Comparison of ENCODE assay signal across 1 cellular context in the genomic region with DNA sequence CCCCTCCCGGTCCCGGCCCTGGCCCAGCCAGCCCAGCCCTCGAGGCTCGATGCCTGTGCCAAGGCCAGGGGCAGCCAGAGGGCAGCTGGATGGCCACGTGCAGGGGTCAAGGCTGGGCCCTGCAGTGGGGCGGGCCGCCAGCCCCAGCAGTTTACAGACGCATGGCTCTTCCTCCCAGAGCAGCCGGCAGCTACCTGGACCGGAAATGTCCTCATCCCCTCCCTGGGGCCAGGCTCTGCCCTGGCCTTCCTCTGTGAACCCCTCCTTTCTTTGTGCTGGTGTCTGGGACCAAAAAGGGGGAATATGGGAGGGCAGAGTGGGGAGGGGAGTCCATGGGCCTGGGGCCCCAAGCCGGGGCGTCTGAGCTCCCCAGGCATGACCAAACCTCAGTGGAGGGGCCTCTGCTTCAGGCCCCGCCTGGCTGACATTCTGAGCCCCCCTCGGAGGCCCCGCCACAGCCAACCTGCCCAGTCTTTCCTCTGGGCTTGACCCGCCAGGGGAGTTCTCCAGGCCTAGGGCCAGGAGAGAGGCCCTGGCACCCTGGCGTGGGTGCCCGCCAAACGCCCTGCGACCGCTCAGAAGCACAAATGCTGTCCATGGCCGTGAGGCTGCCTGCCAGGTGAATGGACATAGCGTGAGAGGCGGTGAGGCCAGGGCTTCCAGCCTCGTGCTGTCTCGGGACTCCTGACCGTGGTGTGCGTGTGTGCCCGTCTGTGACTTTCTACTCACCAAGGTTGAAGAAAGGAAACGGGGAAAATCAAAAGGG.
TF ChIP-seq lines count a peak whose summit lies in the region.

No MANE protein-coding gene starts in this region.

TF ChIP-seq in liver, 16 proteins besides CTCF, POLR2A, EP300 and RAD21 (continued from another document):
- TF ChIP-seq, protein P1, sequence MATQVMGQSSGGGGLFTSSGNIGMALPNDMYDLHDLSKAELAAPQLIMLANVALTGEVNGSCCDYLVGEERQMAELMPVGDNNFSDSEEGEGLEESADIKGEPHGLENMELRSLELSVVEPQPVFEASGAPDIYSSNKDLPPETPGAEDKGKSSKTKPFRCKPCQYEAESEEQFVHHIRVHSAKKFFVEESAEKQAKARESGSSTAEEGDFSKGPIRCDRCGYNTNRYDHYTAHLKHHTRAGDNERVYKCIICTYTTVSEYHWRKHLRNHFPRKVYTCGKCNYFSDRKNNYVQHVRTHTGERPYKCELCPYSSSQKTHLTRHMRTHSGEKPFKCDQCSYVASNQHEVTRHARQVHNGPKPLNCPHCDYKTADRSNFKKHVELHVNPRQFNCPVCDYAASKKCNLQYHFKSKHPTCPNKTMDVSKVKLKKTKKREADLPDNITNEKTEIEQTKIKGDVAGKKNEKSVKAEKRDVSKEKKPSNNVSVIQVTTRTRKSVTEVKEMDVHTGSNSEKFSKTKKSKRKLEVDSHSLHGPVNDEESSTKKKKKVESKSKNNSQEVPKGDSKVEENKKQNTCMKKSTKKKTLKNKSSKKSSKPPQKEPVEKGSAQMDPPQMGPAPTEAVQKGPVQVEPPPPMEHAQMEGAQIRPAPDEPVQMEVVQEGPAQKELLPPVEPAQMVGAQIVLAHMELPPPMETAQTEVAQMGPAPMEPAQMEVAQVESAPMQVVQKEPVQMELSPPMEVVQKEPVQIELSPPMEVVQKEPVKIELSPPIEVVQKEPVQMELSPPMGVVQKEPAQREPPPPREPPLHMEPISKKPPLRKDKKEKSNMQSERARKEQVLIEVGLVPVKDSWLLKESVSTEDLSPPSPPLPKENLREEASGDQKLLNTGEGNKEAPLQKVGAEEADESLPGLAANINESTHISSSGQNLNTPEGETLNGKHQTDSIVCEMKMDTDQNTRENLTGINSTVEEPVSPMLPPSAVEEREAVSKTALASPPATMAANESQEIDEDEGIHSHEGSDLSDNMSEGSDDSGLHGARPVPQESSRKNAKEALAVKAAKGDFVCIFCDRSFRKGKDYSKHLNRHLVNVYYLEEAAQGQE (IDR thresholded peaks at IDR 0.05), result peak; percentile 77
- TF ChIP-seq JUND (IDR thresholded peaks at IDR 0.05) (peak; percentile 30 to 86), TAF1 (conservative IDR thresholded peaks at IDR 0.05) (no peak), HNF4G (IDR thresholded peaks at IDR 0.05) (peak; percentile 48), SP1 (IDR thresholded peaks at IDR 0.05) (peak; percentile 89), YY1 (IDR thresholded peaks at IDR 0.05) (peak; percentile 55), NR2F2 (IDR thresholded peaks at IDR 0.05) (peak; percentile 91), FOXA2 (IDR thresholded peaks at IDR 0.05) (peak; percentile 49), HNF4A (conservative IDR thresholded peaks at IDR 0.05) (peak; percentile 77 to 79), RXRA (IDR thresholded peaks at IDR 0.05) (peak; percentile 87 to 92), EGR1 (IDR thresholded peaks at IDR 0.05; ENCODE audit: low read depth in 2 of 2) (peak in 1 of 2 donors; percentile 61), FOXA1 (IDR thresholded peaks at IDR 0.05) (peak; percentile 42)
- TF ChIP-seq, protein P2, sequence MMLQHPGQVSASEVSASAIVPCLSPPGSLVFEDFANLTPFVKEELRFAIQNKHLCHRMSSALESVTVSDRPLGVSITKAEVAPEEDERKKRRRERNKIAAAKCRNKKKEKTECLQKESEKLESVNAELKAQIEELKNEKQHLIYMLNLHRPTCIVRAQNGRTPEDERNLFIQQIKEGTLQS (IDR thresholded peaks at IDR 0.05), result no peak
- TF ChIP-seq, protein P3, sequence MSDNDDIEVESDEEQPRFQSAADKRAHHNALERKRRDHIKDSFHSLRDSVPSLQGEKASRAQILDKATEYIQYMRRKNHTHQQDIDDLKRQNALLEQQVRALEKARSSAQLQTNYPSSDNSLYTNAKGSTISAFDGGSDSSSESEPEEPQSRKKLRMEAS (IDR thresholded peaks at IDR 0.05), result peak; percentile 29
- TF ChIP-seq, protein P4, sequence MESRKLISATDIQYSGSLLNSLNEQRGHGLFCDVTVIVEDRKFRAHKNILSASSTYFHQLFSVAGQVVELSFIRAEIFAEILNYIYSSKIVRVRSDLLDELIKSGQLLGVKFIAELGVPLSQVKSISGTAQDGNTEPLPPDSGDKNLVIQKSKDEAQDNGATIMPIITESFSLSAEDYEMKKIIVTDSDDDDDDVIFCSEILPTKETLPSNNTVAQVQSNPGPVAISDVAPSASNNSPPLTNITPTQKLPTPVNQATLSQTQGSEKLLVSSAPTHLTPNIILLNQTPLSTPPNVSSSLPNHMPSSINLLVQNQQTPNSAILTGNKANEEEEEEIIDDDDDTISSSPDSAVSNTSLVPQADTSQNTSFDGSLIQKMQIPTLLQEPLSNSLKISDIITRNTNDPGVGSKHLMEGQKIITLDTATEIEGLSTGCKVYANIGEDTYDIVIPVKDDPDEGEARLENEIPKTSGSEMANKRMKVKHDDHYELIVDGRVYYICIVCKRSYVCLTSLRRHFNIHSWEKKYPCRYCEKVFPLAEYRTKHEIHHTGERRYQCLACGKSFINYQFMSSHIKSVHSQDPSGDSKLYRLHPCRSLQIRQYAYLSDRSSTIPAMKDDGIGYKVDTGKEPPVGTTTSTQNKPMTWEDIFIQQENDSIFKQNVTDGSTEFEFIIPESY (IDR thresholded peaks at IDR 0.05), result peak; percentile 37
TF ChIP-seq in liver: peak in this region for 14.
